Comparison of ENCODE assay signal across 27 cellular contexts in the genomic region with DNA sequence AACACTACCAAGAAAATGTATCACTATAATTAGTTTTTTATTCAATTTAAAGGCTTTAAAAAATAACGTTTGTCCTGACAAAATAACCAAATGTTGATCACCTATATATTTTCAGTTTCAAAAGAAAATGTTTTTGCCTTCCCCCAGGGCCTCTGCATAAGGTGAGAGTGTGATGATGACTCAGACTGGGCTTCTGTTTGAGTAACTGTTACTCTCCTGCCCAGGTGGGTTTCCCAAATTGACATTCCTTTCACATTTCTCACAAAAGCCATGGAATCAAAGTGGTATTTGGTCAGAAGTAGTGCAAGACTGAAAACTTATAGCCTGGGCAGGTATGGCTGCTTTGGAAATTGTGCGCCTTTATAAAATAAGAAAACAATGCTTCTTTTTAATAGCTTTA.
A peak's percentile ranks its signal among the peaks of the same experiment; 100 is the strongest.
DNase-seq lines count a peak whose midpoint lies in the region; ATAC-seq, FAIRE-seq and TF ChIP-seq lines count a peak whose summit lies in the region.
"Had no signal": no experiment of that assay in that cellular context is flagged by ENCODE, and none has a peak within 500 bp of the region (broad histone marks: within the 10 kb centered on the region; RNA-seq: fewer than 3 reads in every experiment).

No MANE protein-coding gene starts in this region.

- 74 to 83% methylated on average over 2 of the region's 2 CpGs for WGBS in gastroesophageal sphincter (ENCODE audit: low coverage in 1 of 2), 2 donors

- no peaks in the 10 kb centered on the region for H3K36me3 Mint-ChIP-seq in activated CD4-positive, alpha-beta T cell treated with anti-CD3 and anti-CD28 coated beads for 36 hours (ENCODE audit: low read depth)
- no peaks in the 10 kb centered on the region for H3K36me3 Mint-ChIP-seq in progenitor cell of endocrine pancreas (ENCODE audit: insufficient read depth)
- H3K36me3 Mint-ChIP-seq: CD4-positive, alpha-beta memory T cell; type B pancreatic cell had no signal

- H3K9me2 ChIP-seq in PC-9 (ENCODE audit: insufficient read depth): no peaks in the 10 kb centered on the region

- H4K20me1 ChIP-seq in PC-9 (ENCODE audit: insufficient read depth): no peaks in the 10 kb centered on the region
- no peaks in the 10 kb centered on the region for H4K20me1 ChIP-seq in endothelial cell of umbilical vein (replicated peaks; ENCODE audit: control insufficient read depth, extremely low read depth, insufficient read depth, low read length)

- no peaks in the 10 kb centered on the region for H3K27me3 ChIP-seq in PC-9 (ENCODE audit: insufficient read depth, low read depth)
- H3K27me3 ChIP-seq in endothelial cell of umbilical vein (ENCODE audit: control insufficient read depth in 2 of 2, insufficient read depth in 2 of 2, low read length in 2 of 2): no peaks in the 10 kb centered on the region
- H3K27me3 ChIP-seq in gastroesophageal sphincter: no peaks in the 10 kb centered on the region
- H3K27me3 ChIP-seq: brain microvascular endothelial cell, neutrophil had no signal

- H3F3A ChIP-seq in PC-9 (ENCODE audit: insufficient read depth, low read depth): peaks cover 16% of the 10 kb centered on the region; the same call in 1 of the 2 replicates

- POLR2A ChIA-PET in activated CD4-positive, alpha-beta T cell treated with anti-CD3 and anti-CD28 coated beads for 36 hours (lab: Charles Lee): no interaction called here
- POLR2A ChIA-PET in PC-9 (lab: Charles Lee; ENCODE audit: unreplicated experiment): no interaction called here
- POLR2A ChIA-PET in endothelial cell of umbilical vein (lab: Charles Lee): no interaction called here

- peak overlapping the region; percentile 85 for H3K4me2 ChIP-seq in PC-9
- no peak overlapping the region for H3K4me2 ChIP-seq in endothelial cell of umbilical vein (ENCODE audit: insufficient read depth, low read length)
- H3K4me2 ChIP-seq: KMS-11 had no signal

- H3K9me1 ChIP-seq in endothelial cell of umbilical vein (replicated peaks; ENCODE audit: control insufficient read depth, extremely low read depth, insufficient read depth, low read length): no peaks in the 10 kb centered on the region

- H2AFZ ChIP-seq in PC-9 (no peak overlapping the region), endothelial cell of umbilical vein (ENCODE audit: low read depth, low read length) (no peak overlapping the region)

- no peaks in the 10 kb centered on the region for H3K9me3 Mint-ChIP-seq in activated CD4-positive, alpha-beta T cell treated with anti-CD3 and anti-CD28 coated beads for 36 hours (ENCODE audit: low read depth)
- no peaks in the 10 kb centered on the region for H3K9me3 Mint-ChIP-seq in progenitor cell of endocrine pancreas (ENCODE audit: low read depth)
- H3K9me3 Mint-ChIP-seq: activated naive CD4-positive, alpha-beta T cell treated with anti-CD3 and anti-CD28 coated beads for 36 hours had no signal

- no peaks in the 10 kb centered on the region for H3K36me3 ChIP-seq in PC-9 (ENCODE audit: low read depth)
- H3K36me3 ChIP-seq in endothelial cell of umbilical vein (ENCODE audit: control insufficient read depth in 2 of 2, extremely low read depth in 1 of 2, insufficient read depth in 2 of 2, low read length in 2 of 2): no peaks in the 10 kb centered on the region
- no peaks in the 10 kb centered on the region for H3K36me3 ChIP-seq in gastroesophageal sphincter
- H3K36me3 ChIP-seq: brain microvascular endothelial cell, HAP-1, neutrophil, prostate gland had no signal

- no peak for DNase-seq in activated CD4-positive, alpha-beta T cell treated with anti-CD3 and anti-CD28 coated beads for 36 hours
- no peak for DNase-seq in activated CD4-positive, alpha-beta T cell treated with anti-CD3 and anti-CD28 coated beads, Interleukin-2, amount 50 U/mL, for 48 hours
- DNase-seq in PC-9: peak; percentile 42 to 87
- no peak for DNase-seq in endothelial cell of umbilical vein (ENCODE audit: low read depth, low spot score)
- DNase-seq in progenitor cell of endocrine pancreas (ENCODE audit: low spot score, unreplicated experiment): no peak
- DNase-seq in NOMO-1 treated with dmso at 0.1 percent for 144 hours (lab: John Stamatoyannopoulos, UW; ENCODE audit: unreplicated experiment): no peak
- no peak for DNase-seq in DMS53 treated with DMSO at 0.1 percent for 48 hours (lab: John Stamatoyannopoulos, UW; ENCODE audit: unreplicated experiment)
- DNase-seq: activated CD4-positive, alpha-beta T cell treated with anti-CD3 and anti-CD28 coated beads for 4 hours; activated naive CD4-positive, alpha-beta T cell treated with anti-CD3 and anti-CD28 coated beads for 36 hours; activated T-cell treated with anti-CD3 and anti-CD28 coated beads, Interleukin-2, amount 50 U/mL, for 48 hours; CD4-positive, alpha-beta memory T cell; DMS153; GF-D8; left cardiac atrium; MV-4-11; NCI-H146; NCI-H510A treated with DMSO at 0.1 percent for 48 hours; T-helper 17 cell had no signal

- intact Hi-C loops in activated CD4-positive, alpha-beta T cell treated with anti-CD3 and anti-CD28 coated beads for 36 hours (cut with DNase I, micrococcal nuclease): no loop called here
- intact Hi-C loops in PC-9 (cut with micrococcal nuclease; ENCODE audit: unreplicated experiment) (loop anchor here (5.0 kb wide), 1 partner anchor 34 kb away; no protein-coding TSS in a partner anchor), endothelial cell of umbilical vein (cut with micrococcal nuclease) (no loop called here)

- BruUV-seq in PC-9 (replicated peaks; lab: Mats Ljungman, UMichigan) (no TSS peak), endothelial cell of umbilical vein (replicated peaks; lab: Mats Ljungman, UMichigan) (no TSS peak)

- H3K79me2 ChIP-seq in PC-9 (ENCODE audit: low read depth): no peaks in the 10 kb centered on the region
- no peaks in the 10 kb centered on the region for H3K79me2 ChIP-seq in endothelial cell of umbilical vein (ENCODE audit: control insufficient read depth, insufficient read depth, low read length)

- H3K4me3 Mint-ChIP-seq in activated CD4-positive, alpha-beta T cell treated with anti-CD3 and anti-CD28 coated beads for 36 hours: no peak overlapping the region
- H3K4me3 Mint-ChIP-seq in progenitor cell of endocrine pancreas (ENCODE audit: low read depth): no peak overlapping the region
- H3K4me3 Mint-ChIP-seq: activated naive CD4-positive, alpha-beta T cell treated with anti-CD3 and anti-CD28 coated beads for 36 hours; CD4-positive, alpha-beta memory T cell; T-helper 17 cell; type B pancreatic cell had no signal

- peaks cover 6% of the 10 kb centered on the region for H3K27me3 Mint-ChIP-seq in activated CD4-positive, alpha-beta T cell treated with anti-CD3 and anti-CD28 coated beads for 36 hours
- H3K27me3 Mint-ChIP-seq in progenitor cell of endocrine pancreas: no peaks in the 10 kb centered on the region
- H3K27me3 Mint-ChIP-seq: T-helper 17 cell, type B pancreatic cell had no signal

- peaks cover 33% of the 10 kb centered on the region for H3K4me1 ChIP-seq in PC-9 (replicated peaks; ENCODE audit: insufficient read depth)
- H3K4me1 ChIP-seq in endothelial cell of umbilical vein (ENCODE audit: control insufficient read depth, extremely low read depth, insufficient read depth, low read length): no peaks in the 10 kb centered on the region
- no peaks in the 10 kb centered on the region for H3K4me1 ChIP-seq in gastroesophageal sphincter
- H3K4me1 ChIP-seq: HAP-1, prostate gland had no signal

- H3K9me3 ChIP-seq in PC-9 (ENCODE audit: insufficient read depth, low read depth): peaks cover 7% of the 10 kb centered on the region; the same call in 1 of the 2 replicates
- no peaks in the 10 kb centered on the region for H3K9me3 ChIP-seq in endothelial cell of umbilical vein (replicated peaks; ENCODE audit: control insufficient read depth, insufficient read depth, low read length)
- H3K9me3 ChIP-seq in gastroesophageal sphincter: no peaks in the 10 kb centered on the region
- H3K9me3 ChIP-seq: HAP-1, neutrophil, prostate gland had no signal

- no peak for TF ChIP-seq EP300 in gastroesophageal sphincter (IDR thresholded peaks at IDR 0.05)

- H3K27ac Mint-ChIP-seq in activated CD4-positive, alpha-beta T cell treated with anti-CD3 and anti-CD28 coated beads for 36 hours: no peak overlapping the region
- H3K27ac Mint-ChIP-seq in progenitor cell of endocrine pancreas: peak overlapping the region; percentile 14
- H3K27ac Mint-ChIP-seq: activated naive CD4-positive, alpha-beta T cell treated with anti-CD3 and anti-CD28 coated beads for 36 hours; CD4-positive, alpha-beta memory T cell; T-helper 17 cell; type B pancreatic cell had no signal

- dilution Hi-C loops in endothelial cell of umbilical vein (cut with MboI; ENCODE audit: extremely low pct_ligation_motif_present, low sequenced_read_pairs): no loop called here

- ATAC-seq in activated CD4-positive, alpha-beta T cell treated with anti-CD3 and anti-CD28 coated beads for 36 hours: peak; percentile 53
- no peak for ATAC-seq in gastroesophageal sphincter
- ATAC-seq: left cardiac atrium, T-helper 17 cell had no signal

- no peak overlapping the region for H3K9ac ChIP-seq in endothelial cell of umbilical vein (replicated peaks; ENCODE audit: extremely low read depth, insufficient read depth, low read length)
- H3K9ac ChIP-seq: KMS-11 had no signal

- peak overlapping the region; percentile 47; the same call in 1 of the 2 replicates for H3K4me3 ChIP-seq in PC-9
- H3K4me3 ChIP-seq in endothelial cell of umbilical vein (replicated peaks in 1 of 3; ENCODE audit: insufficient read depth in 1 of 3, low read depth in 1 of 3, low read length in 3 of 3): no peak overlapping the region
- H3K4me3 ChIP-seq in gastroesophageal sphincter: no peak overlapping the region
- H3K4me3 ChIP-seq: HAP-1, prostate gland had no signal

- TF ChIP-seq POLR2A in endothelial cell of umbilical vein (IDR thresholded peaks at IDR 0.05; ENCODE audit: low read depth, low read length) (no peak), gastroesophageal sphincter (IDR thresholded peaks at IDR 0.05) (no peak)

- H3K4me1 Mint-ChIP-seq in activated CD4-positive, alpha-beta T cell treated with anti-CD3 and anti-CD28 coated beads for 36 hours: peaks cover 6% of the 10 kb centered on the region
- H3K4me1 Mint-ChIP-seq in progenitor cell of endocrine pancreas (ENCODE audit: low read depth): peaks cover 4% of the 10 kb centered on the region
- H3K4me1 Mint-ChIP-seq: T-helper 17 cell had no signal

- CTCF ChIA-PET in activated CD4-positive, alpha-beta T cell treated with anti-CD3 and anti-CD28 coated beads for 36 hours (lab: Charles Lee): no interaction called here
- CTCF ChIA-PET in PC-9 (lab: Charles Lee): no interaction called here
- CTCF ChIA-PET in endothelial cell of umbilical vein (lab: Charles Lee): no interaction called here

- TF ChIP-seq CTCF in PC-9 (conservative IDR thresholded peaks at IDR 0.05) (no peak), endothelial cell of umbilical vein (IDR thresholded peaks at IDR 0.05; ENCODE audit: extremely low read depth in 1 of 2, insufficient read depth in 1 of 2, low read depth in 1 of 2, low read length in 2 of 2) (no peak), progenitor cell of endocrine pancreas (IDR thresholded peaks at IDR 0.05; ENCODE audit: unreplicated experiment) (no peak), gastroesophageal sphincter (IDR thresholded peaks at IDR 0.05) (no peak)

- peak overlapping the region; percentile 76 for H3K27ac ChIP-seq in PC-9
- H3K27ac ChIP-seq in endothelial cell of umbilical vein (ENCODE audit: insufficient read depth, low read depth, low read length): no peak overlapping the region
- no peak overlapping the region for H3K27ac ChIP-seq in gastroesophageal sphincter
- H3K27ac ChIP-seq: 22Rv1, brain microvascular endothelial cell, KMS-11, neutrophil, prostate gland had no signal

- FAIRE-seq in endothelial cell of umbilical vein (lab: Jason Lieb, UNC): peak; percentile 4
- FAIRE-seq: colon had no signal

Comparison
In these comparisons a context has a peak if more than half of its experiments do, and no peak if none do; other contexts are left out.
1. DNase-seq: peak in PC-9 (2 of 2); none in activated CD4-positive, alpha-beta T cell treated with anti-CD3 and anti-CD28 coated beads for 36 hours (single experiment), activated CD4-positive, alpha-beta T cell treated with anti-CD3 and anti-CD28 coated beads, Interleukin-2, amount 50 U/mL, for 48 hours (0 of 2), endothelial cell of umbilical vein (single experiment), progenitor cell of endocrine pancreas (single experiment), NOMO-1 treated with dmso at 0.1 percent for 144 hours (single experiment) and DMS53 treated with DMSO at 0.1 percent for 48 hours (single experiment).